ENCODE assay signal across 23 cellular contexts in genomic region chr9:91190062-91190461, GRCh38.
A peak's percentile ranks its signal among the peaks of the same experiment; 100 is the strongest.
DNase-seq lines count a peak whose midpoint lies in the region; ATAC-seq and TF ChIP-seq lines count a peak whose summit lies in the region.
"Had no signal": no experiment of that assay in that cellular context is flagged by ENCODE, and none has a peak within 500 bp of the region (broad histone marks: within the 10 kb centered on the region; RNA-seq: fewer than 3 reads in every experiment).

No MANE protein-coding gene starts in this region.

- no peak overlapping the region for H3K4me3 ChIP-seq in esophagus muscularis mucosa

- 99% methylated on average over 4 of the region's 4 CpGs for WGBS in esophagus muscularis mucosa

- TF ChIP-seq POLR2A in esophagus muscularis mucosa (IDR thresholded peaks at IDR 0.05; ENCODE audit: low read depth), result no peak

- no peaks in the 10 kb centered on the region for H3K27me3 Mint-ChIP-seq in activated CD4-positive, alpha-beta T cell treated with anti-CD3 and anti-CD28 coated beads, Interleukin-2, amount 10 ng/mL, durations not matched to agents 24 days and 14 days
- H3K27me3 Mint-ChIP-seq in activated naive CD8-positive, alpha-beta T cell, result no peaks in the 10 kb centered on the region
- peaks cover 5% of the 10 kb centered on the region for H3K27me3 Mint-ChIP-seq in activated naive CD8-positive, alpha-beta T cell treated with anti-CD3 and anti-CD28 coated beads for 36 hours
- H3K27me3 Mint-ChIP-seq in stimulated activated naive B cell treated with anti-CD40 and anti-IgM and Interleukin-4, amounts not matched to agents 10 μg/mL and 1 μg/mL and 100 μg/mL, for 72 hours, result no peaks in the 10 kb centered on the region

- no peak for TF ChIP-seq EP300 in esophagus muscularis mucosa (IDR thresholded peaks at IDR 0.05)

- H3K9me3 ChIP-seq in esophagus muscularis mucosa, result no peaks in the 10 kb centered on the region
- H3K9me3 ChIP-seq: BE2C had no signal

- H3K27ac ChIP-seq in esophagus muscularis mucosa (replicated peaks in 1 of 4), result no peak overlapping the region

- DNase-seq in activated CD4-positive, alpha-beta T cell treated with anti-CD3 and anti-CD28 coated beads, Interleukin-2, amount 10 ng/mL, durations not matched to agents 24 days and 14 days, result no peak
- DNase-seq in activated CD4-positive, alpha-beta T cell treated with anti-CD3 and anti-CD28 coated beads, Interleukin-2, amount 50 U/mL, for 1 hour, result no peak
- no peak for DNase-seq in activated naive CD8-positive, alpha-beta T cell treated with anti-CD3 and anti-CD28 coated beads for 36 hours
- DNase-seq in esophagus muscularis mucosa (ENCODE audit: extremely low spot score), result peak; percentile 88
- DNase-seq in stimulated activated naive B cell treated with anti-CD40 and anti-IgM and Interleukin-4, amounts not matched to agents 10 μg/mL and 1 μg/mL and 100 μg/mL, for 72 hours, result no peak
- no peak for DNase-seq in Ammon's horn (ENCODE audit: low spot score)
- DNase-seq in SKM-1 (lab: John Stamatoyannopoulos, UW; ENCODE audit: unreplicated experiment), result no peak
- DNase-seq: BE2C; CD4-positive, CD25-positive, alpha-beta regulatory T cell; COR-L47; DMS 273 treated with DMSO at 0.1 percent for 48 hours; DND-41; H7; HFFc6; KG1; NCI-H1417 treated with DMSO at 0.1 percent for 48 hours; NCI-H187 treated with DMSO at 0.1 percent for 48 hours; NCI-H226; NCI-H524; NCI-H82; RPMI8226 had no signal

- no peaks in the 10 kb centered on the region for H3K36me3 ChIP-seq in esophagus muscularis mucosa
- H3K36me3 ChIP-seq: BE2C had no signal

- H3K4me1 Mint-ChIP-seq in activated CD4-positive, alpha-beta T cell treated with anti-CD3 and anti-CD28 coated beads, Interleukin-2, amount 10 ng/mL, durations not matched to agents 24 days and 14 days, result peaks cover 64% of the 10 kb centered on the region
- peaks cover 53% of the 10 kb centered on the region for H3K4me1 Mint-ChIP-seq in activated naive CD8-positive, alpha-beta T cell (ENCODE audit: low read depth)
- H3K4me1 Mint-ChIP-seq in activated naive CD8-positive, alpha-beta T cell treated with anti-CD3 and anti-CD28 coated beads for 36 hours, result peaks cover 44% of the 10 kb centered on the region
- H3K4me1 Mint-ChIP-seq in stimulated activated naive B cell treated with anti-CD40 and anti-IgM and Interleukin-4, amounts not matched to agents 10 μg/mL and 1 μg/mL and 100 μg/mL, for 72 hours, result peaks cover 46 to 71% of the 10 kb centered on the region in 2 donors

- no peak for TF ChIP-seq CTCF in esophagus muscularis mucosa (IDR thresholded peaks at IDR 0.05)

- peak overlapping the region; percentile 74 for H3K27ac Mint-ChIP-seq in activated CD4-positive, alpha-beta T cell treated with anti-CD3 and anti-CD28 coated beads, Interleukin-2, amount 10 ng/mL, durations not matched to agents 24 days and 14 days
- peak overlapping the region; percentile 62 for H3K27ac Mint-ChIP-seq in activated naive CD8-positive, alpha-beta T cell
- H3K27ac Mint-ChIP-seq in activated naive CD8-positive, alpha-beta T cell treated with anti-CD3 and anti-CD28 coated beads for 36 hours, result no peak overlapping the region
- H3K27ac Mint-ChIP-seq in stimulated activated naive B cell treated with anti-CD40 and anti-IgM and Interleukin-4, amounts not matched to agents 10 μg/mL and 1 μg/mL and 100 μg/mL, for 72 hours, result peak overlapping the region; percentile 59
- H3K27ac Mint-ChIP-seq: CD4-positive, CD25-positive, alpha-beta regulatory T cell; HFFc6 had no signal

- no peak for ATAC-seq in stimulated activated naive B cell treated with anti-CD40 and anti-IgM and Interleukin-4, amounts not matched to agents 10 μg/mL and 1 μg/mL and 100 μg/mL, for 72 hours (replicated peaks)
- ATAC-seq: HepG2 had no signal

- no peaks in the 10 kb centered on the region for H3K27me3 ChIP-seq in esophagus muscularis mucosa
- H3K27me3 ChIP-seq: BE2C had no signal

- H3K4me3 Mint-ChIP-seq in activated CD4-positive, alpha-beta T cell treated with anti-CD3 and anti-CD28 coated beads, Interleukin-2, amount 10 ng/mL, durations not matched to agents 24 days and 14 days, result no peak overlapping the region
- H3K4me3 Mint-ChIP-seq in activated naive CD8-positive, alpha-beta T cell, result no peak overlapping the region
- no peak overlapping the region for H3K4me3 Mint-ChIP-seq in activated naive CD8-positive, alpha-beta T cell treated with anti-CD3 and anti-CD28 coated beads for 36 hours
- H3K4me3 Mint-ChIP-seq in stimulated activated naive B cell treated with anti-CD40 and anti-IgM and Interleukin-4, amounts not matched to agents 10 μg/mL and 1 μg/mL and 100 μg/mL, for 72 hours, result no peak overlapping the region
- H3K4me3 Mint-ChIP-seq: CD4-positive, CD25-positive, alpha-beta regulatory T cell; HFFc6 had no signal

- peaks cover 39 to 53% (median 46%) of the 10 kb centered on the region in 4 donors for H3K4me1 ChIP-seq in esophagus muscularis mucosa
- H3K4me1 ChIP-seq: BE2C had no signal

- H3K36me3 Mint-ChIP-seq in activated CD4-positive, alpha-beta T cell treated with anti-CD3 and anti-CD28 coated beads, Interleukin-2, amount 10 ng/mL, durations not matched to agents 24 days and 14 days (ENCODE audit: low read depth), result peaks cover 17% of the 10 kb centered on the region
- no peaks in the 10 kb centered on the region for H3K36me3 Mint-ChIP-seq in activated naive CD8-positive, alpha-beta T cell
- H3K36me3 Mint-ChIP-seq in activated naive CD8-positive, alpha-beta T cell treated with anti-CD3 and anti-CD28 coated beads for 36 hours, result peaks cover 14% of the 10 kb centered on the region
- peaks cover 5 to 18% of the 10 kb centered on the region in 2 donors for H3K36me3 Mint-ChIP-seq in stimulated activated naive B cell treated with anti-CD40 and anti-IgM and Interleukin-4, amounts not matched to agents 10 μg/mL and 1 μg/mL and 100 μg/mL, for 72 hours
- H3K36me3 Mint-ChIP-seq: CD4-positive, CD25-positive, alpha-beta regulatory T cell had no signal

- intact Hi-C loops in activated CD4-positive, alpha-beta T cell treated with anti-CD3 and anti-CD28 coated beads, Interleukin-2, amount 10 ng/mL, durations not matched to agents 24 days and 14 days (cut with micrococcal nuclease), result loop anchor here (5.0 kb wide), 2 partner anchors 223 to 522 kb away; no protein-coding TSS in a partner anchor
- intact Hi-C loops in esophagus muscularis mucosa (cut with DNase I), result loop anchor here (5.0 kb wide), 2 partner anchors 112 to 172 kb away; partner anchors contain the start of gene AUH

- H3K9me3 Mint-ChIP-seq in activated CD4-positive, alpha-beta T cell treated with anti-CD3 and anti-CD28 coated beads, Interleukin-2, amount 10 ng/mL, durations not matched to agents 24 days and 14 days, result peaks cover 7% of the 10 kb centered on the region
- no peaks in the 10 kb centered on the region for H3K9me3 Mint-ChIP-seq in activated naive CD8-positive, alpha-beta T cell (ENCODE audit: low read depth)
- peaks cover 18% of the 10 kb centered on the region for H3K9me3 Mint-ChIP-seq in activated naive CD8-positive, alpha-beta T cell treated with anti-CD3 and anti-CD28 coated beads for 36 hours
- H3K9me3 Mint-ChIP-seq in stimulated activated naive B cell treated with anti-CD40 and anti-IgM and Interleukin-4, amounts not matched to agents 10 μg/mL and 1 μg/mL and 100 μg/mL, for 72 hours, result peaks cover 6% of the 10 kb centered on the region in 2 donors
